ENCODE assay signal across 1 cellular context in genomic region chr19:47274891-47275865, GRCh38.
TF ChIP-seq lines count a peak whose summit lies in the region.

No MANE protein-coding gene starts in this region.

TF ChIP-seq in K562, 482 proteins besides CTCF, POLR2A, EP300 and RAD21 (continues in another document):
- TF ChIP-seq PRPF4 (IDR thresholded peaks at IDR 0.05; ENCODE audit: insufficient read depth, low read depth, low read length, poor library complexity, severe bottlenecking): no peak
- TF ChIP-seq FOXP4 (CRISPR knock-in tag; IDR thresholded peaks at IDR 0.05; ENCODE audit: borderline replicate concordance): 0 out of 2 replicates have a peak, but pooled peaks have one; percentile 19
- TF ChIP-seq RBFOX2 (IDR thresholded peaks at IDR 0.05; ENCODE audit: low read depth, low read length): peak; percentile 56; the same call in 1 of the 2 replicates
- 0 out of 2 replicates have a peak, but pooled peaks have one; percentile 11 for TF ChIP-seq FOSL1 (tag; conservative IDR thresholded peaks at IDR 0.05)
- TF ChIP-seq ATF4 (CRISPR knock-in tag; IDR thresholded peaks at IDR 0.05): 0 out of 2 replicates have a peak, but pooled peaks have one; percentile 15
- peak; percentile 17 to 45; a peak in 2 of 4 replicates for TF ChIP-seq SIN3A (IDR thresholded peaks at IDR 0.05; ENCODE audit: borderline replicate concordance in 2 of 2, control insufficient read depth in 1 of 2, low read depth in 2 of 2, low read length in 2 of 2)
- TF ChIP-seq ZBTB7A (IDR thresholded peaks at IDR 0.05; ENCODE audit: borderline replicate concordance, control insufficient read depth, low read depth, low read length): peak; percentile 67; the same call in 1 of the 2 replicates
- no peak for TF ChIP-seq MYC (IDR thresholded peaks at IDR 0.05; ENCODE audit: low read depth, low read length)
- no peak for TF ChIP-seq MYC (CRISPR knock-in tag; IDR thresholded peaks at IDR 0.05; ENCODE audit: borderline replicate concordance, low read depth)
- TF ChIP-seq MAZ (CRISPR knock-in tag; conservative IDR thresholded peaks at IDR 0.05 in 1 of 2, IDR thresholded peaks at IDR 0.05 in 1 of 2): 0 out of 4 replicates have a peak, but pooled peaks of 1 of the 2 experiments have one; percentile 5
- peak; percentile 86 for TF ChIP-seq THAP12 (CRISPR knock-in tag; IDR thresholded peaks at IDR 0.05)
- TF ChIP-seq CCNT2 (IDR thresholded peaks at IDR 0.05; ENCODE audit: borderline replicate concordance, extremely low read depth, insufficient read length, low read depth, low read length): peak; percentile 83
- TF ChIP-seq ZFPM2 (CRISPR knock-in tag; IDR thresholded peaks at IDR 0.05): peak; percentile 86; the same call in 1 of the 2 replicates
- TF ChIP-seq PURB (CRISPR knock-in tag; IDR thresholded peaks at IDR 0.05; ENCODE audit: low read depth): no peak
- no peak for TF ChIP-seq NBN (IDR thresholded peaks at IDR 0.05; ENCODE audit: low read depth)
- TF ChIP-seq MTA1 (IDR thresholded peaks at IDR 0.05; ENCODE audit: borderline replicate concordance): no peak
- peak; percentile 84 for TF ChIP-seq SAFB (IDR thresholded peaks at IDR 0.05; ENCODE audit: borderline replicate concordance, low read depth, low read length)
- peak; percentile 68; the same call in 1 of the 2 replicates for TF ChIP-seq REST (CRISPR knock-in tag; IDR thresholded peaks at IDR 0.05; ENCODE audit: low read depth)
- peak; percentile 29; the same call in 1 of the 2 replicates for TF ChIP-seq RB1 (IDR thresholded peaks at IDR 0.05; ENCODE audit: low read depth)
- TF ChIP-seq TAF1 (IDR thresholded peaks at IDR 0.05; ENCODE audit: control insufficient read depth, extremely low read depth, insufficient read depth, low read length, severe bottlenecking): peak; percentile 25
- peak; percentile 63 for TF ChIP-seq HMGN3 (IDR thresholded peaks at IDR 0.05; ENCODE audit: borderline replicate concordance, extremely low read depth, insufficient read length, low read depth, low read length)
- no peak for TF ChIP-seq ZNF586 (CRISPR knock-in tag; conservative IDR thresholded peaks at IDR 0.05)
- peak; percentile 4 to 9 for TF ChIP-seq E2F6 (IDR thresholded peaks at IDR 0.05; ENCODE audit: borderline replicate concordance in 1 of 2, extremely low read depth in 1 of 2, insufficient read depth in 1 of 2, insufficient read length in 1 of 2, low read depth in 1 of 2, low read length in 1 of 2, poor library complexity in 1 of 2, severe bottlenecking in 1 of 2)
- TF ChIP-seq ZNF589 (CRISPR knock-in tag; IDR thresholded peaks at IDR 0.05; ENCODE audit: low read depth): 0 out of 2 replicates have a peak, but pooled peaks have one; percentile 49
- no peak for TF ChIP-seq ELK1 (CRISPR knock-in tag; IDR thresholded peaks at IDR 0.05)
- TF ChIP-seq MNT (conservative IDR thresholded peaks at IDR 0.05): peak in 1 of 2 experiments; percentile 40; a peak in 1 of 4 replicates
- no peak for TF ChIP-seq RHOXF2B (CRISPR knock-in tag; conservative IDR thresholded peaks at IDR 0.05)
- TF ChIP-seq ERF (CRISPR knock-in tag; IDR thresholded peaks at IDR 0.05): peak; percentile 94
- peak; percentile 33; the same call in 1 of the 2 replicates for TF ChIP-seq ARID4B (CRISPR knock-in tag; IDR thresholded peaks at IDR 0.05)
- peak; percentile 39 for TF ChIP-seq PCBP1 (IDR thresholded peaks at IDR 0.05; ENCODE audit: low read depth, low read length, poor library complexity, severe bottlenecking)
- peak; percentile 51 for TF ChIP-seq TEAD4 (IDR thresholded peaks at IDR 0.05; ENCODE audit: low read length)
- TF ChIP-seq TEAD4 (CRISPR knock-in tag; IDR thresholded peaks at IDR 0.05; ENCODE audit: borderline replicate concordance): no peak
- peak; percentile 79 for TF ChIP-seq POLR2G (IDR thresholded peaks at IDR 0.05; ENCODE audit: low read depth, low read length)
- no peak for TF ChIP-seq ZNF384 (IDR thresholded peaks at IDR 0.05; ENCODE audit: low read depth, low read length)
- TF ChIP-seq ZNF639 (CRISPR knock-in tag; conservative IDR thresholded peaks at IDR 0.05 in 1 of 2, IDR thresholded peaks at IDR 0.05 in 1 of 2): peak in 1 of 2 experiments; percentile 63; a peak in 1 of 4 replicates
- TF ChIP-seq SMARCA4 (IDR thresholded peaks at IDR 0.05): 0 out of 2 replicates have a peak, but pooled peaks have one; percentile 11
- TF ChIP-seq FOS (IDR thresholded peaks at IDR 0.05; ENCODE audit: extremely low read depth, insufficient read length): no peak
- no peak for TF ChIP-seq RBM15 (IDR thresholded peaks at IDR 0.05; ENCODE audit: insufficient read depth, low read length)
